Comparison of ENCODE assay signal across 14 cellular contexts in genomic region chr20:62874745-62875344, GRCh38. TPM values are rescaled to one million over a fixed set of nuclear protein-coding genes. Genes with fewer than 3 reads are reported as not detected.
A peak's percentile ranks its signal among the peaks of the same experiment; 100 is the strongest.
DNase-seq lines count a peak whose midpoint lies in the region; ATAC-seq, FAIRE-seq and TF ChIP-seq lines count a peak whose summit lies in the region.
"Had no signal": no experiment of that assay in that cellular context is flagged by ENCODE, and none has a peak within 500 bp of the region (broad histone marks: within the 10 kb centered on the region; RNA-seq: fewer than 3 reads in every experiment).

No MANE protein-coding gene starts in this region.

- no peak overlapping the region for H3K9ac ChIP-seq in astrocyte (ENCODE audit: low read length)

- H3K27ac ChIP-seq in KOPT-K1 (ENCODE audit: low read depth, low read length, poor library complexity, severe bottlenecking) (peak overlapping the region; percentile 88), astrocyte (ENCODE audit: low read depth, low read length) (no peak overlapping the region)

- no peaks in the 10 kb centered on the region for H3K27me3 ChIP-seq in astrocyte (ENCODE audit: insufficient read depth, low read length)
- H3K27me3 ChIP-seq: ascending aorta had no signal

- H3K36me3 ChIP-seq in KOPT-K1 (ENCODE audit: insufficient read depth, low read length) (peaks cover 12% of the 10 kb centered on the region; the same call in 1 of the 2 replicates), astrocyte (ENCODE audit: insufficient read depth, low read length) (no peaks in the 10 kb centered on the region)

- DNase-seq in activated CD4-positive, alpha-beta T cell treated with anti-CD3 and anti-CD28 coated beads, Interleukin-2, amount 10 ng/mL, durations not matched to agents 24 days and 14 days, result no peak
- DNase-seq in activated CD4-positive, alpha-beta T cell treated with anti-CD3 and anti-CD28 coated beads for 1 hour, result no peak
- DNase-seq in astrocyte (ENCODE audit: low read depth) (no peak), progenitor cell of endocrine pancreas (ENCODE audit: low spot score, unreplicated experiment) (no peak), GF-D8 (lab: John Stamatoyannopoulos, UW) (no peak)
- DNase-seq: MV-4-11; stimulated activated naive B cell treated with anti-CD40 and anti-IgM and Interleukin-4, amounts not matched to agents 10 μg/mL and 1 μg/mL and 100 μg/mL, for 72 hours had no signal

- peaks cover 17% of the 10 kb centered on the region for H3K4me1 Mint-ChIP-seq in activated CD4-positive, alpha-beta T cell treated with anti-CD3 and anti-CD28 coated beads, Interleukin-2, amount 10 ng/mL, durations not matched to agents 24 days and 14 days
- H3K4me1 Mint-ChIP-seq in astrocyte (ENCODE audit: low read depth, unreplicated experiment), result peaks cover 18% of the 10 kb centered on the region
- H3K4me1 Mint-ChIP-seq in progenitor cell of endocrine pancreas (ENCODE audit: low read depth), result peaks cover 3% of the 10 kb centered on the region

- no peaks in the 10 kb centered on the region for H3K79me2 ChIP-seq in astrocyte (ENCODE audit: insufficient read depth, low read length)

- peak overlapping the region; percentile 51 for H3K27ac Mint-ChIP-seq in activated CD4-positive, alpha-beta T cell treated with anti-CD3 and anti-CD28 coated beads, Interleukin-2, amount 10 ng/mL, durations not matched to agents 24 days and 14 days
- H3K27ac Mint-ChIP-seq in astrocyte (ENCODE audit: unreplicated experiment) (peak overlapping the region; percentile 87), progenitor cell of endocrine pancreas (peak overlapping the region; percentile 47)
- H3K27ac Mint-ChIP-seq: T-helper 1 cell treated with Interleukin-12 subunit alpha and Interleukin-12 subunit beta and Interleukin-4 antibody, amounts not matched to agents 30 μg/mL and 1 μg/mL, for 36 hours had no signal

- FAIRE-seq in astrocyte (lab: Jason Lieb, UNC), result no peak

- H3K4me2 ChIP-seq in astrocyte (ENCODE audit: low read length), result no peak overlapping the region

- H3K4me3 Mint-ChIP-seq in activated CD4-positive, alpha-beta T cell treated with anti-CD3 and anti-CD28 coated beads, Interleukin-2, amount 10 ng/mL, durations not matched to agents 24 days and 14 days, result no peak overlapping the region
- H3K4me3 Mint-ChIP-seq in astrocyte (ENCODE audit: unreplicated experiment), result no peak overlapping the region
- H3K4me3 Mint-ChIP-seq in progenitor cell of endocrine pancreas (ENCODE audit: low read depth), result no peak overlapping the region

- H4K20me1 ChIP-seq in astrocyte (ENCODE audit: insufficient read depth, low read length), result no peaks in the 10 kb centered on the region

- intact Hi-C loops in activated CD4-positive, alpha-beta T cell treated with anti-CD3 and anti-CD28 coated beads, Interleukin-2, amount 10 ng/mL, durations not matched to agents 24 days and 14 days (cut with micrococcal nuclease), result no loop called here

- H3K4me3 ChIP-seq in astrocyte (ENCODE audit: insufficient read depth, low read depth, low read length), result no peak overlapping the region
- H3K4me3 ChIP-seq: GM23248 had no signal

- H3K9me3 Mint-ChIP-seq in activated CD4-positive, alpha-beta T cell treated with anti-CD3 and anti-CD28 coated beads, Interleukin-2, amount 10 ng/mL, durations not matched to agents 24 days and 14 days, result no peaks in the 10 kb centered on the region
- peaks cover 1% of the 10 kb centered on the region for H3K9me3 Mint-ChIP-seq in astrocyte (ENCODE audit: unreplicated experiment)
- no peaks in the 10 kb centered on the region for H3K9me3 Mint-ChIP-seq in progenitor cell of endocrine pancreas (ENCODE audit: low read depth)
- H3K9me3 Mint-ChIP-seq: stimulated activated naive B cell treated with anti-CD40 and anti-IgM and Interleukin-4, amounts not matched to agents 10 μg/mL and 1 μg/mL and 100 μg/mL, for 72 hours; T-helper 1 cell treated with Interleukin-12 subunit alpha and Interleukin-12 subunit beta and Interleukin-4 antibody, amounts not matched to agents 30 μg/mL and 1 μg/mL, for 36 hours had no signal

- peaks cover 3% of the 10 kb centered on the region for H3K36me3 Mint-ChIP-seq in activated CD4-positive, alpha-beta T cell treated with anti-CD3 and anti-CD28 coated beads, Interleukin-2, amount 10 ng/mL, durations not matched to agents 24 days and 14 days (ENCODE audit: low read depth)
- H3K36me3 Mint-ChIP-seq in astrocyte (ENCODE audit: low read depth, unreplicated experiment) (no peaks in the 10 kb centered on the region), progenitor cell of endocrine pancreas (ENCODE audit: insufficient read depth) (peaks cover 1% of the 10 kb centered on the region)

- H3K27me3 Mint-ChIP-seq in activated CD4-positive, alpha-beta T cell treated with anti-CD3 and anti-CD28 coated beads, Interleukin-2, amount 10 ng/mL, durations not matched to agents 24 days and 14 days, result no peaks in the 10 kb centered on the region
- H3K27me3 Mint-ChIP-seq in astrocyte (ENCODE audit: low read depth, unreplicated experiment) (no peaks in the 10 kb centered on the region), progenitor cell of endocrine pancreas (peaks cover 3% of the 10 kb centered on the region)

- H3K9me3 ChIP-seq in KOPT-K1 (ENCODE audit: insufficient read depth, low read length, poor library complexity, severe bottlenecking) (no peaks in the 10 kb centered on the region), astrocyte (ENCODE audit: insufficient read depth, low read depth, low read length) (no peaks in the 10 kb centered on the region)
- H3K9me3 ChIP-seq: ascending aorta had no signal

- H2AFZ ChIP-seq in astrocyte (ENCODE audit: low read depth, low read length), result no peak overlapping the region

- H3K4me1 ChIP-seq in astrocyte (ENCODE audit: insufficient read depth, low read length), result peaks cover 7% of the 10 kb centered on the region

- TF ChIP-seq CTCF in astrocyte (IDR thresholded peaks at IDR 0.05; ENCODE audit: insufficient read depth, low read depth, low read length) (no peak), progenitor cell of endocrine pancreas (IDR thresholded peaks at IDR 0.05; ENCODE audit: unreplicated experiment) (no peak)

- no peak for ATAC-seq in HG02798 (IDR thresholded peaks at IDR 0.05; ENCODE audit: poor library complexity, unreplicated experiment)
- no peak for ATAC-seq in GM21825 (IDR thresholded peaks at IDR 0.05; ENCODE audit: unreplicated experiment)

RNA-seq across cellular contexts. Expression of gene TCFL5, which starts 13.2 kb away (rescaled TPM):
- 5.8 and 6.2 TPM in 2 replicates for total RNA-seq in activated CD4-positive, alpha-beta T cell treated with anti-CD3 and anti-CD28 coated beads, Interleukin-2, amount 10 ng/mL, durations not matched to agents 24 days and 14 days
- total RNA-seq in astrocyte (11.0 and 13.5 TPM in 2 replicates), progenitor cell of endocrine pancreas (7.7 and 7.9 TPM in 2 replicates)

RNA-seq across cellular contexts. Expression of gene DIDO1, which starts 51.5 kb away (rescaled TPM):
- total RNA-seq in activated CD4-positive, alpha-beta T cell treated with anti-CD3 and anti-CD28 coated beads, Interleukin-2, amount 10 ng/mL, durations not matched to agents 24 days and 14 days, result 58.5 and 61.2 TPM in 2 replicates
- total RNA-seq in astrocyte (39.0 and 39.2 TPM in 2 replicates), progenitor cell of endocrine pancreas (68.2 and 71.2 TPM in 2 replicates)

RNA-seq across cellular contexts. Expression of gene COL9A3, which starts 58.0 kb away (rescaled TPM):
- total RNA-seq in activated CD4-positive, alpha-beta T cell treated with anti-CD3 and anti-CD28 coated beads, Interleukin-2, amount 10 ng/mL, durations not matched to agents 24 days and 14 days, result 0.47 TPM in 1 of 2 replicates, not detected in the other
- total RNA-seq in astrocyte (43.0 and 54.3 TPM in 2 replicates), progenitor cell of endocrine pancreas (81.5 and 84.3 TPM in 2 replicates)
- total RNA-seq: activated CD8-positive, alpha-beta memory T cell treated with anti-CD3 and anti-CD28 coated beads for 36 hours; GM23248 had no signal

Comparison
In these comparisons a context has a peak if more than half of its experiments do, and no peak if none do; other contexts are left out.
1. RNA of gene COL9A3, which starts 58.0 kb away (total RNA-seq): 81.5 to 84.3 TPM in progenitor cell of endocrine pancreas and 43.0 to 54.3 TPM in astrocyte; 0.47 TPM in activated CD4-positive, alpha-beta T cell treated with anti-CD3 and anti-CD28 coated beads, Interleukin-2, amount 10 ng/mL, durations not matched to agents 24 days and 14 days; every median in the first group is over 10 times any median in the second.
2. Peak in every context shown above with its lines, with median percentiles within 50 percentile points of each other: H3K27ac Mint-ChIP-seq.